In genomic region chr10:125982256-125982948, GRCh38 we compare ENCODE assay signal across 9 cellular contexts.
DNase-seq lines count a peak whose midpoint lies in the region; ATAC-seq and TF ChIP-seq lines count a peak whose summit lies in the region.
"Had no signal": no experiment of that assay in that cellular context is flagged by ENCODE, and none has a peak within 500 bp of the region (broad histone marks: within the 10 kb centered on the region; RNA-seq: fewer than 3 reads in every experiment).

No MANE protein-coding gene starts in this region.

- no peaks in the 10 kb centered on the region for H3K9me3 ChIP-seq in PC-3 (ENCODE audit: low read length)
- H3K9me3 ChIP-seq: BLaER1 treated with 17β-estradiol and CSF1 and Interleukin-3, amounts not matched to agents 10 nM and 100 nM had no signal

- H3K27me3 Mint-ChIP-seq in chondrocyte (ENCODE audit: low read depth) = no peaks in the 10 kb centered on the region

- CTCF ChIA-PET in PC-3 (lab: Charles Lee) = interaction anchor here (0.5 to 0.9 kb wide), 5 partner anchors 39 to 425 kb away, joined by 3 to 7 read pairs (median 4); no protein-coding TSS in a partner anchor

- peak; percentile 77 for ATAC-seq in PC-3

- intact Hi-C loops in PC-3 (cut with micrococcal nuclease) = loop anchor here (1.0 to 10.0 kb wide), 7 partner anchors 114 to 766 kb away; no protein-coding TSS in a partner anchor

- H3K4me1 ChIP-seq in PC-3 (ENCODE audit: insufficient read depth, low read length) = peaks cover 9% of the 10 kb centered on the region

- H3K36me3 Mint-ChIP-seq in chondrocyte (ENCODE audit: low read depth) = no peaks in the 10 kb centered on the region

- no peaks in the 10 kb centered on the region for H3K9me2 ChIP-seq in PC-3 (replicated peaks; ENCODE audit: low read length)

- H3K27ac Mint-ChIP-seq in chondrocyte (ENCODE audit: unreplicated experiment) = peak overlapping the region; percentile 74

- no peaks in the 10 kb centered on the region for H3K27me3 ChIP-seq in HL-60 (ENCODE audit: insufficient read depth, poor library complexity, severe bottlenecking)
- H3K27me3 ChIP-seq in PC-3 (ENCODE audit: low read length) = no peaks in the 10 kb centered on the region
- no peaks in the 10 kb centered on the region for H3K27me3 ChIP-seq in kidney epithelial cell (ENCODE audit: control insufficient read depth, insufficient read depth, low read length)
- H3K27me3 ChIP-seq: BLaER1 treated with 17β-estradiol and CSF1 and Interleukin-3, amounts not matched to agents 10 nM and 100 nM had no signal

- POLR2A ChIA-PET in PC-3 (lab: Charles Lee; ENCODE audit: unreplicated experiment) = no interaction called here

- no peak overlapping the region for H2AFZ ChIP-seq in PC-3 (ENCODE audit: low read length)

- no peaks in the 10 kb centered on the region for H3K36me3 ChIP-seq in PC-3 (ENCODE audit: low read depth, low read length)
- H3K36me3 ChIP-seq in kidney epithelial cell (ENCODE audit: control insufficient read depth, insufficient read depth, low read length) = no peaks in the 10 kb centered on the region
- H3K36me3 ChIP-seq: BLaER1 treated with 17β-estradiol and CSF1 and Interleukin-3, amounts not matched to agents 10 nM and 100 nM had no signal

- no peak overlapping the region for H3K4me2 ChIP-seq in PC-3 (ENCODE audit: low read length)
- H3K4me2 ChIP-seq: BLaER1 treated with 17β-estradiol and CSF1 and Interleukin-3, amounts not matched to agents 10 nM and 100 nM had no signal

- no peaks in the 10 kb centered on the region for H4K20me1 ChIP-seq in PC-3 (ENCODE audit: low read length)
- H4K20me1 ChIP-seq: BLaER1 treated with 17β-estradiol and CSF1 and Interleukin-3, amounts not matched to agents 10 nM and 100 nM had no signal

- no TSS peak for BruUV-seq in PC-3 (replicated peaks; lab: Mats Ljungman, UMichigan)

- H3K4me1 Mint-ChIP-seq in chondrocyte (ENCODE audit: low read depth) = peaks cover 34% of the 10 kb centered on the region

- no peaks in the 10 kb centered on the region for H3F3A ChIP-seq in PC-3 (ENCODE audit: low read length, unreplicated experiment)

- DNase-seq in NCI-H1105 treated with DMSO at 0.1 percent for 48 hours (lab: John Stamatoyannopoulos, UW) (peak; percentile 26), NCI-H1105 (lab: John Stamatoyannopoulos, UW) (no peak), GM20000 (ENCODE audit: low spot score) (peak; percentile 59), HL-60 (ENCODE audit: low read depth in 1 of 2, low spot score in 1 of 2) (peak; percentile 1 to 45), PC-3 (peak; percentile 84), chondrocyte (ENCODE audit: low spot score) (no peak), kidney epithelial cell (ENCODE audit: low read depth) (peak; percentile 29), stromal cell of bone marrow (ENCODE audit: low read depth) (peak; percentile 56)

- no peaks in the 10 kb centered on the region for H3K9me3 Mint-ChIP-seq in chondrocyte (ENCODE audit: low read depth)

- peak overlapping the region; percentile 24; the same call in 1 of the 2 replicates for H3K9ac ChIP-seq in PC-3 (ENCODE audit: low read length)
- H3K9ac ChIP-seq: BLaER1 treated with 17β-estradiol and CSF1 and Interleukin-3, amounts not matched to agents 10 nM and 100 nM had no signal

- no peak overlapping the region for H3K4me3 ChIP-seq in HL-60 (replicated peaks; ENCODE audit: insufficient read depth, low read length)
- H3K4me3 ChIP-seq in PC-3 (ENCODE audit: low read length) = no peak overlapping the region
- no peak overlapping the region for H3K4me3 ChIP-seq in kidney epithelial cell (ENCODE audit: low read depth, low read length)
- H3K4me3 ChIP-seq: BLaER1 treated with 17β-estradiol and CSF1 and Interleukin-3, amounts not matched to agents 10 nM and 100 nM had no signal

- H3K4me3 Mint-ChIP-seq in chondrocyte (ENCODE audit: unreplicated experiment) = no peak overlapping the region

- H3K27ac ChIP-seq in HL-60 (replicated peaks) = no peak overlapping the region
- H3K27ac ChIP-seq in PC-3 (ENCODE audit: low read length) = peak overlapping the region; percentile 31; the same call in 1 of the 2 replicates
- H3K27ac ChIP-seq: BLaER1 treated with 17β-estradiol and CSF1 and Interleukin-3, amounts not matched to agents 10 nM and 100 nM had no signal

- TF ChIP-seq CTCF in GM20000 (IDR thresholded peaks at IDR 0.05; ENCODE audit: extremely low read depth, missing control alignments) (peak; percentile 13), HL-60 (IDR thresholded peaks at IDR 0.05; ENCODE audit: insufficient read depth, low read length) (no peak), PC-3 (conservative IDR thresholded peaks at IDR 0.05; ENCODE audit: low read depth, low read length) (peak; percentile 66), chondrocyte (IDR thresholded peaks at IDR 0.05) (peak; percentile 92), kidney epithelial cell (IDR thresholded peaks at IDR 0.05; ENCODE audit: insufficient read depth, low read length, poor library complexity, severe bottlenecking) (peak; percentile 41)

- H3K79me2 ChIP-seq in PC-3 (ENCODE audit: low read length) = no peaks in the 10 kb centered on the region

Comparison
In these comparisons a context has a peak if more than half of its experiments do, and no peak if none do; other contexts are left out.
1. DNase-seq: peak in NCI-H1105 treated with DMSO at 0.1 percent for 48 hours (single experiment), GM20000 (single experiment), HL-60 (2 of 2), PC-3 (single experiment), kidney epithelial cell (single experiment) and stromal cell of bone marrow (single experiment); none in NCI-H1105 (single experiment) and chondrocyte (single experiment).